ENCODE assay signal across 33 cellular contexts in the genomic region with DNA sequence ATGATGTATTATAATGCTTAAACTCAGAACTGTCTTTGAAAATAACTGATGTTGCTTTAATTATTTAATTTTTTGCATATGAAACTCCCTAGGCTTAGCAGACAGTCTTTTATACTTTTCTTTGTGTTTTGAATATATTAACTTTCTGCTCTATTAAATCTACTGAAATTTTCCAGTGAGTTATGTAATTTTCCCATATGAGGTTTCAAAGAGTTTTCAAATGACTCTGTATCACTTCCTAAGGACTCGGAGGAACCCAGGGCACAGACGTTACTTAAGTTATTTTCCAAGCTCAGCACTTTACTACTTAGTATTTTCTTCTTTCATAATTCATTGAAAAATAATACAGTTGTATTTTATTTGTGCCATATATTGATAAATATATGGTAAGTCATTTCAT.
"Had no signal": no experiment of that assay in that cellular context is flagged by ENCODE, and none has a peak within 500 bp of the region (broad histone marks: within the 10 kb centered on the region; RNA-seq: fewer than 3 reads in every experiment).

No MANE protein-coding gene starts in this region.

- ATAC-seq: Panc1, Right ventricle myocardium inferior had no signal

- H3K36me3 ChIP-seq: MG63, SJCRH30 had no signal

- H3K9me3 ChIP-seq: MG63, SK-N-SH had no signal

- H3K4me3 ChIP-seq: MG63, PC-9, SJCRH30 had no signal

- H3K27me3 ChIP-seq: MG63, SJCRH30 had no signal

- H3K27ac ChIP-seq: PC-9, RWPE1, SJCRH30 had no signal

- H3K9ac ChIP-seq: SK-N-SH had no signal

- DNase-seq: Kasumi-1, KG1, MG63, NCI-H1048, NCI-H1092 treated with DMSO at 0.1 percent for 48 hours, NCI-H1105 treated with DMSO at 0.1 percent for 48 hours, NCI-H1417, NCI-H1436, NCI-H146, NCI-H1694, NCI-H187, NCI-H1930, NCI-H2029 treated with DMSO at 0.1 percent for 48 hours, NCI-H2081 treated with DMSO at 0.1 percent for 48 hours, NCI-H2107, NCI-H2171, NCI-H226, NCI-H446 treated with DMSO at 0.1 percent for 48 hours, NCI-H510A, NCI-H524, NCI-H526, NCI-H69, NCI-H748 treated with DMSO at 0.1 percent for 48 hours, NCI-H82, PC-9, SHP77, SIG-M5, SJCRH30, SK-N-SH, SW 1271 had no signal
